24 cellular contexts compared by ENCODE assay signal in genomic region chr14:68076451-68076850, GRCh38.
A peak's percentile ranks its signal among the peaks of the same experiment; 100 is the strongest.
DNase-seq lines count a peak whose midpoint lies in the region; ATAC-seq lines count a peak whose summit lies in the region.
"Had no signal": no experiment of that assay in that cellular context is flagged by ENCODE, and none has a peak within 500 bp of the region (broad histone marks: within the 10 kb centered on the region; RNA-seq: fewer than 3 reads in every experiment).

No MANE protein-coding gene starts in this region.

- peak; percentile 50 for DNase-seq in ELR (ENCODE audit: low read depth)
- peak; percentile 57 for DNase-seq in NCI-H226
- DNase-seq in epithelial cell of prostate (ENCODE audit: low read depth, low spot score) = peak; percentile 8
- peak; percentile 26 for DNase-seq in kidney tubule cell (ENCODE audit: low spot score)
- DNase-seq in natural killer cell treated with Interleukin-12 subunit alpha and Interleukin-12 subunit beta and Interleukin-15 and Interleukin-18, amount 100 ng/mL, for 72 hours (ENCODE audit: low spot score) = no peak
- DNase-seq in NCI-H1694 (lab: John Stamatoyannopoulos, UW) = no peak
- no peak for DNase-seq in ureter (ENCODE audit: low spot score)
- DNase-seq: activated CD4-positive, CD25-positive, alpha-beta regulatory T cell treated with anti-CD3 and anti-CD28 coated beads, Interleukin-2, amount 50 U/mL, for 72 hours; CD8-positive, alpha-beta T cell; cerebellar nuclear complex; DMS79 treated with DMSO at 0.1 percent for 48 hours; lower lobe of right lung; NCI-H1105 treated with DMSO at 0.1 percent for 48 hours; NCI-H2171; NCI-H774; occipital lobe; sigmoid colon; stimulated activated CD4-positive, alpha-beta T cell treated with anti-CD3 and anti-CD28 coated beads, Interleukin-2, amount 100 ng/mL, for 24 hours; stomach; T1000 had no signal

- no peaks in the 10 kb centered on the region for H3K27me3 Mint-ChIP-seq in natural killer cell treated with Interleukin-12 subunit alpha and Interleukin-12 subunit beta and Interleukin-15 and Interleukin-18, amount 100 ng/mL, for 72 hours
- H3K27me3 Mint-ChIP-seq: activated T-helper 17 cell treated with anti-CD3 and anti-CD28 coated beads, Interleukin-2, amount 50 U/mL, for 72 hours had no signal

- H3K4me3 Mint-ChIP-seq in natural killer cell treated with Interleukin-12 subunit alpha and Interleukin-12 subunit beta and Interleukin-15 and Interleukin-18, amount 100 ng/mL, for 72 hours = no peak overlapping the region
- H3K4me3 Mint-ChIP-seq: activated T-helper 17 cell treated with anti-CD3 and anti-CD28 coated beads, Interleukin-2, amount 50 U/mL, for 72 hours; CD8-positive, alpha-beta T cell had no signal

- peaks cover 0 to 10% of the 10 kb centered on the region in 2 donors for H3K4me1 Mint-ChIP-seq in natural killer cell treated with Interleukin-12 subunit alpha and Interleukin-12 subunit beta and Interleukin-15 and Interleukin-18, amount 100 ng/mL, for 72 hours (ENCODE audit: low read depth in 2 of 2)
- H3K4me1 Mint-ChIP-seq: activated T-helper 17 cell treated with anti-CD3 and anti-CD28 coated beads, Interleukin-2, amount 50 U/mL, for 72 hours had no signal

- H3K36me3 Mint-ChIP-seq in natural killer cell treated with Interleukin-12 subunit alpha and Interleukin-12 subunit beta and Interleukin-15 and Interleukin-18, amount 100 ng/mL, for 72 hours = peaks cover 23% of the 10 kb centered on the region

- peak overlapping the region in 1 of 2 donors; percentile 20 for H3K27ac Mint-ChIP-seq in natural killer cell treated with Interleukin-12 subunit alpha and Interleukin-12 subunit beta and Interleukin-15 and Interleukin-18, amount 100 ng/mL, for 72 hours
- H3K27ac Mint-ChIP-seq: activated T-helper 17 cell treated with anti-CD3 and anti-CD28 coated beads, Interleukin-2, amount 50 U/mL, for 72 hours; CD8-positive, alpha-beta T cell had no signal

- peaks cover 9% of the 10 kb centered on the region for H3K9me3 Mint-ChIP-seq in natural killer cell treated with Interleukin-12 subunit alpha and Interleukin-12 subunit beta and Interleukin-15 and Interleukin-18, amount 100 ng/mL, for 72 hours

- no peak for ATAC-seq in HG02884 (IDR thresholded peaks at IDR 0.05; ENCODE audit: unreplicated experiment)
- ATAC-seq in natural killer cell treated with Interleukin-12 subunit alpha and Interleukin-12 subunit beta and Interleukin-15 and Interleukin-18, amount 100 ng/mL, for 72 hours = no peak
- ATAC-seq: activated T-helper 17 cell treated with anti-CD3 and anti-CD28 coated beads, Interleukin-2, amount 50 U/mL, for 72 hours; CD8-positive, alpha-beta T cell; lower lobe of right lung had no signal

- peak overlapping the region; percentile 27 for H3K27ac ChIP-seq in epithelial cell of prostate
- H3K27ac ChIP-seq: KMS-11, lower lobe of right lung, PC-9, sigmoid colon had no signal

Comparison
In these comparisons a context has a peak if more than half of its experiments do, and no peak if none do; other contexts are left out.
1. DNase-seq: peak in ELR (single experiment), NCI-H226 (single experiment), epithelial cell of prostate (single experiment) and kidney tubule cell (single experiment); none in natural killer cell treated with Interleukin-12 subunit alpha and Interleukin-12 subunit beta and Interleukin-15 and Interleukin-18, amount 100 ng/mL, for 72 hours (single experiment), NCI-H1694 (single experiment) and ureter (single experiment).